Comparison of ENCODE assay signal across 10 cellular contexts in the genomic region with DNA sequence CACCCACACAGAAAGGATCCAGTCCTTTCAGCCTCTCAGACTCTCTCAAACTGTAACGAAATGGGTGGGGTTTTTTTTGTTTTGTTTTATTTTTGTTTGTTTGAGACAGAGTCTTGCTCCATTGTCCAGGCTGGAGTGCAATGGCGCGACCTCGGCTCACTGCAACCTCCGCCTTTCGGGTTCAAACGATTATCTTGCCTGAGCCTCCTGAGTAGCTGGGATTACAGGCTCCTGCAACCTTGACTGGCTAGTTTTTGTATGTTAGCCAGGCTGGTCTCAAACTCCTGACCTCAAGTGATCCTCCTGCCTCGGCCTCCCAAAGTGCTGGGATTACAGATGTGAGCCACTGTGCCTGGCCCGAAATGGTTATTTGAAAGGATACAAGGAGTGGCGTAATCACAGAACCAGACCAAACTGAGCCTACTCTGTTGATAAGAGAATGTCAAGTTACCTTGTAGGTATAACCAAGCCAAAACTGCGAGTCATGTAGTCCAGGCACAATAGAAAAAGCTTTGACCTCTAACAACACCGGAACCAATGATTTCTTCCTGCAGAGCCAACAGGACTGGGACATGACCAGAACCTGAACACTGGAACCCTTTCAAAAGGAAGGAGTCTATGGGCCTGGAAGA.
DNase-seq lines count a peak whose midpoint lies in the region; ATAC-seq and TF ChIP-seq lines count a peak whose summit lies in the region.
"Had no signal": no experiment of that assay in that cellular context is flagged by ENCODE, and none has a peak within 500 bp of the region (broad histone marks: within the 10 kb centered on the region; RNA-seq: fewer than 3 reads in every experiment).

No MANE protein-coding gene starts in this region.

- H3K27ac ChIP-seq in Panc1 (ENCODE audit: low read length) = peak overlapping the region; percentile 81
- H3K27ac ChIP-seq: cardiac muscle cell had no signal

- H3K4me1 ChIP-seq in Panc1 (ENCODE audit: control insufficient read depth, insufficient read depth, low read length) = peaks cover 51% of the 10 kb centered on the region

- ATAC-seq in Panc1 = no peak
- peak; percentile 3 for ATAC-seq in sciatic nerve
- ATAC-seq in GM18502 (IDR thresholded peaks at IDR 0.05; ENCODE audit: poor library complexity, unreplicated experiment) = no peak

- H3K9me3 ChIP-seq in Panc1 (ENCODE audit: control insufficient read depth, insufficient read depth, low read depth, low read length) = no peaks in the 10 kb centered on the region

- in situ Hi-C loops in Panc1 (cut with HindIII; ENCODE audit: low pct_unique_long_range_greater_than_20kb, low sequenced_read_pairs) = no loop called here

- H3K4me3 ChIP-seq in Panc1 (ENCODE audit: low read depth in 2 of 2, low read length in 2 of 2) (no peak overlapping the region), fibroblast of pulmonary artery (replicated peaks; ENCODE audit: low read depth, low read length) (no peak overlapping the region)
- H3K4me3 ChIP-seq: cardiac muscle cell had no signal

- DNase-seq in activated CD4-positive, alpha-beta T cell treated with anti-CD3 and anti-CD28 coated beads, Interleukin-2, amount 10 ng/mL, durations not matched to agents 24 days and 14 days = no peak
- DNase-seq in activated CD4-positive, alpha-beta T cell treated with anti-CD3 and anti-CD28 coated beads for 48 hours = no peak
- DNase-seq in Panc1 (ENCODE audit: low read depth, low spot score) = no peak
- DNase-seq in fibroblast of pulmonary artery (ENCODE audit: low read depth) = peak; percentile 9
- DNase-seq in sciatic nerve (ENCODE audit: low spot score) = no peak
- DNase-seq in NCI-H1436 treated with DMSO at 0.1 percent for 48 hours (lab: John Stamatoyannopoulos, UW) = no peak
- no peak for DNase-seq in dedifferentiated amniotic fluid mesenchymal stem cell (ENCODE audit: extremely low spot score)
- DNase-seq: NCI-H1417 treated with DMSO at 0.1 percent for 48 hours had no signal

- peak overlapping the region; percentile 49 for H3K27ac Mint-ChIP-seq in activated CD4-positive, alpha-beta T cell treated with anti-CD3 and anti-CD28 coated beads, Interleukin-2, amount 10 ng/mL, durations not matched to agents 24 days and 14 days

- H3K27me3 Mint-ChIP-seq in activated CD4-positive, alpha-beta T cell treated with anti-CD3 and anti-CD28 coated beads, Interleukin-2, amount 10 ng/mL, durations not matched to agents 24 days and 14 days = no peaks in the 10 kb centered on the region

- no peaks in the 10 kb centered on the region for H3K36me3 ChIP-seq in Panc1 (ENCODE audit: control insufficient read depth, insufficient read depth, low read length)
- H3K36me3 ChIP-seq: cardiac muscle cell had no signal

- intact Hi-C loops in activated CD4-positive, alpha-beta T cell treated with anti-CD3 and anti-CD28 coated beads, Interleukin-2, amount 10 ng/mL, durations not matched to agents 24 days and 14 days (cut with micrococcal nuclease) = loop anchor here (1.0 to 5.0 kb wide), 3 partner anchors 59 to 146 kb away; no protein-coding TSS in a partner anchor
- intact Hi-C loops in Panc1 (cut with micrococcal nuclease; ENCODE audit: unreplicated experiment) = loop anchor here (1.0 kb wide), 1 partner anchor 101 kb away; no protein-coding TSS in a partner anchor
- intact Hi-C loops in sciatic nerve (cut with DNase I) = loop anchor here (5.0 kb wide), 1 partner anchor 99 kb away; the partner anchor contains the start of gene NEURL3

- CTCF ChIA-PET in Panc1 (lab: Charles Lee) = interaction anchor here (0.6 to 3.2 kb wide), 4 partner anchors 16 to 146 kb away, joined by 3 to 38 read pairs (median 4); no protein-coding TSS in a partner anchor

- no peaks in the 10 kb centered on the region for H3K36me3 Mint-ChIP-seq in activated CD4-positive, alpha-beta T cell treated with anti-CD3 and anti-CD28 coated beads, Interleukin-2, amount 10 ng/mL, durations not matched to agents 24 days and 14 days (ENCODE audit: low read depth)

- POLR2A ChIA-PET in Panc1 (lab: Charles Lee) = no interaction called here

- no TSS peak for BruUV-seq in Panc1 (replicated peaks; lab: Mats Ljungman, UMichigan)

- H3K4me1 Mint-ChIP-seq in activated CD4-positive, alpha-beta T cell treated with anti-CD3 and anti-CD28 coated beads, Interleukin-2, amount 10 ng/mL, durations not matched to agents 24 days and 14 days = peaks cover 13% of the 10 kb centered on the region

- H3K9me3 Mint-ChIP-seq in activated CD4-positive, alpha-beta T cell treated with anti-CD3 and anti-CD28 coated beads, Interleukin-2, amount 10 ng/mL, durations not matched to agents 24 days and 14 days = no peaks in the 10 kb centered on the region

- TF ChIP-seq CTCF in Panc1 (IDR thresholded peaks at IDR 0.05) (no peak), fibroblast of pulmonary artery (IDR thresholded peaks at IDR 0.05; ENCODE audit: low read length, missing control alignments) (no peak)

- H3K4me3 Mint-ChIP-seq in activated CD4-positive, alpha-beta T cell treated with anti-CD3 and anti-CD28 coated beads, Interleukin-2, amount 10 ng/mL, durations not matched to agents 24 days and 14 days = no peak overlapping the region

- no peaks in the 10 kb centered on the region for H3K27me3 ChIP-seq in Panc1 (ENCODE audit: control insufficient read depth, insufficient read depth, low read length)
- H3K27me3 ChIP-seq: cardiac muscle cell had no signal
